14 cellular contexts compared by ENCODE assay signal in the genomic region with DNA sequence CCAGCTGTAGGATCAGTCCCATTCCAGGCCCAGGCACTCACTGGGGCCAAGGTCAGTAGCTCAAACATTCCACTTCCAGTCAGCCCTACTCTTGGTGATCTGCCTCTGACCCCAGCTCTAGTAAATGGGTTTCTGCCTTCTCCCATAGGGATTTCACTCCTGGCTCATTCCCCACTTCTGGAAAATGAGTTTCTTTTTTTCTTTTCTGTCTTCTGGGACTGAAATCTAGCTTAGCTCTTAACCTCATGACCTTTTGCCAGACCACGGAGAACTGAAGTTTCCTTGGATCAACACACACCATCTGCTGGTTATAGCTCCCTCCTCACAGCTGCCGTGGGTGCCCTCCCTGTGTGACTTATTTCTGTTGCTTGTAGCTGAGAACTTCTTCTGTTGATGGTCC. TPM values are rescaled to one million over a fixed set of nuclear protein-coding genes. Genes with fewer than 3 reads are reported as not detected.
DNase-seq lines count a peak whose midpoint lies in the region; ATAC-seq and TF ChIP-seq lines count a peak whose summit lies in the region.
"Had no signal": no experiment of that assay in that cellular context is flagged by ENCODE, and none has a peak within 500 bp of the region (broad histone marks: within the 10 kb centered on the region; RNA-seq: fewer than 3 reads in every experiment).

No MANE protein-coding gene starts in this region.

- H3K27me3 ChIP-seq in DND-41 (ENCODE audit: insufficient read depth, low read length, poor library complexity) (no peaks in the 10 kb centered on the region), OCI-LY1 (ENCODE audit: insufficient read depth, low read length) (no peaks in the 10 kb centered on the region), psoas muscle (ENCODE audit: insufficient read depth in 3 of 3, low read length in 2 of 3) (no peaks in the 10 kb centered on the region), tibial artery (no peaks in the 10 kb centered on the region)
- H3K27me3 ChIP-seq: vagina had no signal

- H3K27ac ChIP-seq in DND-41 (ENCODE audit: low read length) (peak overlapping the region; percentile 70), OCI-LY1 (ENCODE audit: low read depth, low read length, poor library complexity, severe bottlenecking) (peak overlapping the region; percentile 68), psoas muscle (no peak overlapping the region), tibial artery (no peak overlapping the region)
- H3K27ac ChIP-seq: vagina had no signal

- H4K20me1 ChIP-seq in DND-41 (ENCODE audit: insufficient read depth, low read length) (no peaks in the 10 kb centered on the region), OCI-LY1 (ENCODE audit: insufficient read depth, low read length) (no peaks in the 10 kb centered on the region)

- H3K79me2 ChIP-seq in DND-41 (ENCODE audit: insufficient read depth, low read length): peaks cover 91% of the 10 kb centered on the region
- H3K79me2 ChIP-seq in OCI-LY1 (ENCODE audit: insufficient read depth, low read length): peaks cover 69% of the 10 kb centered on the region

- WGBS in psoas muscle, 3 donors: 24 to 38% (median 28%) methylated on average over 2 of the region's 2 CpGs

- DNase-seq in DND-41 (peak; percentile 50), fibroblast of the aortic adventitia (ENCODE audit: low read depth) (peak; percentile 83), psoas muscle (peak in 1 of 2 donors; percentile 53), tibial artery (no peak)
- no peak for DNase-seq in stimulated activated CD4-positive, alpha-beta T cell treated with anti-CD3 and anti-CD28 coated beads, Interleukin-12 subunit alpha, Interleukin-12 subunit beta, amount 100 ng/mL, for 4 hours
- DNase-seq: activated CD4-positive, CD25-positive, alpha-beta regulatory T cell treated with anti-CD3 and anti-CD28 coated beads, Interleukin-2, amount 50 U/mL, for 72 hours; activated T-cell treated with anti-CD3 and anti-CD28 coated beads for 4 hours; cortex of kidney; NCI-H2227 treated with DMSO at 0.1 percent for 48 hours; T-helper 1 cell had no signal

- H2AFZ ChIP-seq in DND-41 (ENCODE audit: low read depth, low read length): no peak overlapping the region
- H2AFZ ChIP-seq in OCI-LY1 (ENCODE audit: low read length): no peak overlapping the region

- H3K4me2 ChIP-seq in DND-41 (ENCODE audit: insufficient read depth, low read length) (no peak overlapping the region), OCI-LY1 (ENCODE audit: low read length) (no peak overlapping the region)

- H3K9ac ChIP-seq in DND-41 (ENCODE audit: low read depth, low read length): no peak overlapping the region
- no peak overlapping the region; the same call in 1 of the 2 replicates for H3K9ac ChIP-seq in OCI-LY1 (ENCODE audit: low read length)

- ATAC-seq in DND-41 (ENCODE audit: insufficient read depth, low read depth) (peak; percentile 71), psoas muscle (peak; percentile 46 to 53 (median 49)), GM21529 (IDR thresholded peaks at IDR 0.05; ENCODE audit: unreplicated experiment) (no peak), HG03439 (IDR thresholded peaks at IDR 0.05; ENCODE audit: unreplicated experiment) (no peak)

- no peaks in the 10 kb centered on the region for H3K9me2 ChIP-seq in OCI-LY1 (ENCODE audit: low read depth, low read length)

- peaks cover 69% of the 10 kb centered on the region for H3K36me3 ChIP-seq in DND-41 (ENCODE audit: insufficient read depth, low read length)
- peaks cover 95% of the 10 kb centered on the region for H3K36me3 ChIP-seq in OCI-LY1 (ENCODE audit: insufficient read depth, low read length)
- no peaks in the 10 kb centered on the region for H3K36me3 ChIP-seq in psoas muscle (ENCODE audit: insufficient read depth in 1 of 2, low read depth in 1 of 2)
- H3K36me3 ChIP-seq in tibial artery: no peaks in the 10 kb centered on the region
- H3K36me3 ChIP-seq: vagina had no signal

- TF ChIP-seq CTCF in DND-41 (IDR thresholded peaks at IDR 0.05; ENCODE audit: borderline replicate concordance, extremely low read depth, low read length, poor library complexity, severe bottlenecking): peak; percentile 18
- TF ChIP-seq CTCF in OCI-LY1 (IDR thresholded peaks at IDR 0.05; ENCODE audit: low read length): no peak
- TF ChIP-seq CTCF in fibroblast of the aortic adventitia (IDR thresholded peaks at IDR 0.05; ENCODE audit: insufficient read depth, low read length): no peak
- no peak for TF ChIP-seq CTCF in psoas muscle (IDR thresholded peaks at IDR 0.05)
- TF ChIP-seq CTCF in tibial artery (IDR thresholded peaks at IDR 0.05): no peak

- H3K4me3 ChIP-seq in DND-41 (ENCODE audit: low read depth in 1 of 2, low read length in 2 of 2) (no peak overlapping the region), OCI-LY1 (ENCODE audit: low read depth, low read length, poor library complexity, severe bottlenecking) (no peak overlapping the region), fibroblast of the aortic adventitia (ENCODE audit: low read depth, low read length) (no peak overlapping the region), psoas muscle (no peak overlapping the region), tibial artery (no peak overlapping the region)
- H3K4me3 ChIP-seq: vagina had no signal

- H3K9me3 ChIP-seq in DND-41 (ENCODE audit: insufficient read depth, low read length, severe bottlenecking) (peaks cover 20% of the 10 kb centered on the region), OCI-LY1 (ENCODE audit: low read length) (peaks cover 17% of the 10 kb centered on the region), psoas muscle (no peaks in the 10 kb centered on the region), tibial artery (no peaks in the 10 kb centered on the region)
- H3K9me3 ChIP-seq: vagina had no signal

- H3K4me1 ChIP-seq in DND-41 (ENCODE audit: insufficient read depth, low read length) (peaks cover 65% of the 10 kb centered on the region), OCI-LY1 (ENCODE audit: insufficient read depth, low read length, severe bottlenecking) (peaks cover 52% of the 10 kb centered on the region), psoas muscle (no peaks in the 10 kb centered on the region), tibial artery (no peaks in the 10 kb centered on the region)
- H3K4me1 ChIP-seq: vagina had no signal

- no peaks in the 10 kb centered on the region for H3F3A ChIP-seq in OCI-LY1 (ENCODE audit: insufficient read depth, low read length)

- intact Hi-C loops in psoas muscle (cut with DNase I): no loop called here
- intact Hi-C loops in tibial artery (cut with DNase I; ENCODE audit: low total_unique reads): no loop called here

RNA-seq across cellular contexts. Expression of a gene that starts 21.3 kb away (rescaled TPM):
- 50.4 and 101 TPM in 2 replicates for total RNA-seq in fibroblast of the aortic adventitia (ENCODE audit: low replicate concordance)
- total RNA-seq in psoas muscle: 10 to 100 TPM; 25.6 to 44.1 (median 41.4) TPM
- 10 to 100 TPM; 10.3 to 38.5 (median 17.5) TPM for polyA plus RNA-seq in psoas muscle

Comparison
In these comparisons a context has a peak if more than half of its experiments do, and no peak if none do; other contexts are left out.
1. ATAC-seq: peak in DND-41 (single experiment) and psoas muscle (4 of 4); none in GM21529 (single experiment) and HG03439 (single experiment).
2. DNase-seq: peak in DND-41 (single experiment) and fibroblast of the aortic adventitia (single experiment); none in stimulated activated CD4-positive, alpha-beta T cell treated with anti-CD3 and anti-CD28 coated beads, Interleukin-12 subunit alpha, Interleukin-12 subunit beta, amount 100 ng/mL, for 4 hours (single experiment) and tibial artery (0 of 2).
3. H3K27ac ChIP-seq: peak in DND-41 (single experiment) and OCI-LY1 (single experiment); none in psoas muscle (single experiment) and tibial artery (0 of 2).